In the genomic region with DNA sequence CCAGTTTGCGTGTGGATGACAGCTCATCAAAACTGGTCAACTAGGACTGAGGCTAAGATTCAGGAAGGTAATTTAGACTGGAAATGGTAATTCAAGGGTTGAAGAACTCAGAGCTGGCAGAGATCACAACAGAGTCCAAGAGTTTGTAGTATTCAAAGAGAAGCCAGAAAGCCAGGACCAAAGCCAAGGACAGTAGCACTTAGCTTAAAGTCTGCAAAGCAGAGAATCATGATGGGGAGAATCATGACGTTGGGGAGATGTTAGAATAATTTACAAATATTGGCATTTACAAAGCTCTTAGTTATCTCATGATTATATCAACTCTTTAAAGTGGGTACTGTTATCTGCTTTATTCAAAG, we compare ENCODE assay signal across 10 cellular contexts. TPM values are rescaled to one million over a fixed set of nuclear protein-coding genes. Genes with fewer than 3 reads are reported as not detected.
DNase-seq lines count a peak whose midpoint lies in the region; ATAC-seq, FAIRE-seq and TF ChIP-seq lines count a peak whose summit lies in the region.
"Had no signal": no experiment of that assay in that cellular context is flagged by ENCODE, and none has a peak within 500 bp of the region (broad histone marks: within the 10 kb centered on the region; RNA-seq: fewer than 3 reads in every experiment).

No MANE protein-coding gene starts in this region.

- H3K9ac ChIP-seq in astrocyte (ENCODE audit: low read length) = peak overlapping the region; percentile 6
- H3K9ac ChIP-seq: parathyroid adenoma had no signal

- H3K9me3 Mint-ChIP-seq in astrocyte (ENCODE audit: unreplicated experiment) = no peaks in the 10 kb centered on the region
- H3K9me3 Mint-ChIP-seq in osteocyte (ENCODE audit: unreplicated experiment) = no peaks in the 10 kb centered on the region

- no peaks in the 10 kb centered on the region for H3K9me3 ChIP-seq in astrocyte (ENCODE audit: insufficient read depth, low read depth, low read length)

- H3K36me3 Mint-ChIP-seq in astrocyte (ENCODE audit: low read depth, unreplicated experiment) = peaks cover 4% of the 10 kb centered on the region
- peaks cover 12% of the 10 kb centered on the region for H3K36me3 Mint-ChIP-seq in osteocyte (ENCODE audit: unreplicated experiment)

- H3K79me2 ChIP-seq in astrocyte (ENCODE audit: insufficient read depth, low read length) = peaks cover 63% of the 10 kb centered on the region
- H3K79me2 ChIP-seq: parathyroid adenoma had no signal

- DNase-seq in GM19239 (ENCODE audit: insufficient read length, low spot score) (no peak), astrocyte (ENCODE audit: low read depth) (peak; percentile 39), osteocyte (ENCODE audit: extremely low spot score, unreplicated experiment) (no peak), NCI-H2029 (lab: John Stamatoyannopoulos, UW) (no peak), retina (no peak), SK-N-DZ (ENCODE audit: low spot score) (no peak)
- DNase-seq: activated naive CD4-positive, alpha-beta T cell treated with anti-CD3 and anti-CD28 coated beads, Interleukin-2, amount 50 U/mL, for 16 hours; NCI-H187 had no signal

- H3K27ac Mint-ChIP-seq in astrocyte (ENCODE audit: unreplicated experiment) = peak overlapping the region; percentile 77
- peak overlapping the region; percentile 88 for H3K27ac Mint-ChIP-seq in osteocyte (ENCODE audit: unreplicated experiment)

- no peaks in the 10 kb centered on the region for H4K20me1 ChIP-seq in astrocyte (ENCODE audit: insufficient read depth, low read length)

- H3K27me3 Mint-ChIP-seq in astrocyte (ENCODE audit: low read depth, unreplicated experiment) (no peaks in the 10 kb centered on the region), osteocyte (ENCODE audit: unreplicated experiment) (no peaks in the 10 kb centered on the region)

- H3K4me3 Mint-ChIP-seq in astrocyte (ENCODE audit: unreplicated experiment) (no peak overlapping the region), osteocyte (ENCODE audit: unreplicated experiment) (no peak overlapping the region)

- H3K4me1 Mint-ChIP-seq in astrocyte (ENCODE audit: low read depth, unreplicated experiment) (peaks cover 47% of the 10 kb centered on the region), osteocyte (ENCODE audit: unreplicated experiment) (peaks cover 87% of the 10 kb centered on the region)

- peaks cover 49% of the 10 kb centered on the region for H3K4me1 ChIP-seq in astrocyte (ENCODE audit: insufficient read depth, low read length)
- H3K4me1 ChIP-seq: parathyroid adenoma had no signal

- TF ChIP-seq CTCF in astrocyte (IDR thresholded peaks at IDR 0.05; ENCODE audit: insufficient read depth, low read depth, low read length) (no peak), osteocyte (IDR thresholded peaks at IDR 0.05) (no peak)

- H3K4me3 ChIP-seq in astrocyte (ENCODE audit: insufficient read depth, low read depth, low read length) = no peak overlapping the region

- peaks cover 12% of the 10 kb centered on the region for H3K36me3 ChIP-seq in astrocyte (ENCODE audit: insufficient read depth, low read length)

- peak overlapping the region; percentile 61 for H3K4me2 ChIP-seq in astrocyte (ENCODE audit: low read length)

- peak; percentile 31 for ATAC-seq in HG03066 (IDR thresholded peaks at IDR 0.05; ENCODE audit: low read depth, unreplicated experiment)

- no peaks in the 10 kb centered on the region for H3K27me3 ChIP-seq in astrocyte (ENCODE audit: insufficient read depth, low read length)

- peak overlapping the region; percentile 64 for H3K27ac ChIP-seq in astrocyte (ENCODE audit: low read depth, low read length)
- H3K27ac ChIP-seq: parathyroid adenoma had no signal

- H2AFZ ChIP-seq in astrocyte (ENCODE audit: low read depth, low read length) = no peak overlapping the region
- H2AFZ ChIP-seq: parathyroid adenoma had no signal

- peak; percentile 74 for FAIRE-seq in GM19239 (lab: Jason Lieb, UNC)
- no peak for FAIRE-seq in astrocyte (lab: Jason Lieb, UNC)

RNA-seq across cellular contexts. Expression of a gene that starts 32.6 kb away (rescaled TPM):
- total RNA-seq in astrocyte (119 and 126 TPM in 2 replicates), osteocyte (100 and 102 TPM in 2 replicates)
- 23.8 and 27.2 TPM in 2 replicates for polyA plus RNA-seq in SK-N-DZ (2014; cell fraction: cytosol; rRNA removed)
- polyA plus RNA-seq in SK-N-DZ (2014; cell fraction: nucleus; rRNA removed) = 17.2 and 28.5 TPM in 2 replicates
